10 cellular contexts compared by ENCODE assay signal in the genomic region with DNA sequence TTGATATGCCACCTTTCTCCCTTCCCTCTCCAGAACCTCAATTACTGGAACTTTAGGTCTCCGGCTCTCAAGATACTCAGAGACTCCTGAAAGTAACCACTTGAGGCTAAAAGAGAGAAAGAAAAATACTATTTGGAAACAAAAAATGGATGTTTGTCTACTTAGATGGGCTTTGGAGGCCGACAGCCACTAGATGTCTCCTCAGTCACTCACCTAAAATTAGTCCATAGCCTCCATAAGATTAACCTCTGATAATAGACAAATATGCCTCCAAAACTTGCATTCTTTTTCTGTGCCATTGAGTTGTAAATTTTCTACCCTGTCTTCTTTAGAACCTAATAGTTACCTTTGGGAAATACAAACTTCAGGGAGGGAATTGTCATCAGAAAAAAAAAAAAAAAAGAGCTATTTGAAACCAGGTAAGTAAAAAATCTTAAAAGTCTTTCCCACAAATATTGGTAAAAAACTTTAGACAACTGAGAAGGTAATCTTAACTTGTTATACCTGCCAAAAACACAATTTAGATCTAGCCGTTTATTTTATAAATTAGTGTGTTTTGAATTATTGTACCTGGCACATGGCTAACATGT. TPM values are rescaled to one million over a fixed set of nuclear protein-coding genes. Genes with fewer than 3 reads are reported as not detected.
DNase-seq lines count a peak whose midpoint lies in the region; ATAC-seq and TF ChIP-seq lines count a peak whose summit lies in the region.
"Had no signal": no experiment of that assay in that cellular context is flagged by ENCODE, and none has a peak within 500 bp of the region (broad histone marks: within the 10 kb centered on the region; RNA-seq: fewer than 3 reads in every experiment).

No MANE protein-coding gene starts in this region.

- ATAC-seq in stimulated activated effector memory CD8-positive, alpha-beta T cell treated with anti-CD3 and anti-CD28 coated beads, Interleukin-12 subunit alpha, Interleukin-12 subunit beta, amount 100 ng/mL, for 72 hours = no peak
- no peak for ATAC-seq in HG02571 (IDR thresholded peaks at IDR 0.05; ENCODE audit: unreplicated experiment)
- ATAC-seq: natural killer cell treated with Interleukin-12 subunit alpha and Interleukin-12 subunit beta and Interleukin-15 and Interleukin-18, amount 100 ng/mL, for 72 hours had no signal

- no peaks in the 10 kb centered on the region for H3K36me3 Mint-ChIP-seq in stimulated activated effector memory CD8-positive, alpha-beta T cell treated with anti-CD3 and anti-CD28 coated beads, Interleukin-12 subunit alpha, Interleukin-12 subunit beta, amount 100 ng/mL, for 72 hours
- H3K36me3 Mint-ChIP-seq: natural killer cell treated with Interleukin-12 subunit alpha and Interleukin-12 subunit beta and Interleukin-15 and Interleukin-18, amount 100 ng/mL, for 72 hours had no signal

- no peaks in the 10 kb centered on the region for H3K36me3 ChIP-seq in vagina

- DNase-seq in ACHN (peak; percentile 12), RWPE1 (ENCODE audit: low spot score) (no peak), fibroblast of pulmonary artery (ENCODE audit: low read depth) (peak; percentile 37), NCI-H1694 treated with DMSO at 0.1 percent for 48 hours (lab: John Stamatoyannopoulos, UW) (no peak), vagina (ENCODE audit: extremely low spot score in 2 of 2) (no peak)
- no peak for DNase-seq in stimulated activated effector memory CD8-positive, alpha-beta T cell treated with anti-CD3 and anti-CD28 coated beads, Interleukin-12 subunit alpha, Interleukin-12 subunit beta, amount 100 ng/mL, for 72 hours (ENCODE audit: low spot score in 2 of 2)
- DNase-seq: NCI-H446 had no signal

- no peak overlapping the region for H3K4me3 Mint-ChIP-seq in stimulated activated effector memory CD8-positive, alpha-beta T cell treated with anti-CD3 and anti-CD28 coated beads, Interleukin-12 subunit alpha, Interleukin-12 subunit beta, amount 100 ng/mL, for 72 hours
- H3K4me3 Mint-ChIP-seq: natural killer cell treated with Interleukin-12 subunit alpha and Interleukin-12 subunit beta and Interleukin-15 and Interleukin-18, amount 100 ng/mL, for 72 hours had no signal

- H3K27ac ChIP-seq in RWPE1 (no peak overlapping the region), vagina (no peak overlapping the region)

- TF ChIP-seq CTCF in GM12873 (IDR thresholded peaks at IDR 0.05; ENCODE audit: insufficient read depth, low read depth, low read length, missing control alignments) = peak; percentile 42
- TF ChIP-seq CTCF in RWPE1 (conservative IDR thresholded peaks at IDR 0.05; ENCODE audit: low read depth) = peak; percentile 54
- TF ChIP-seq CTCF in fibroblast of pulmonary artery (IDR thresholded peaks at IDR 0.05; ENCODE audit: low read length, missing control alignments) = peak; percentile 52
- TF ChIP-seq CTCF in vagina (IDR thresholded peaks at IDR 0.05) = no peak

- no peak for TF ChIP-seq POLR2A in vagina (IDR thresholded peaks at IDR 0.05)

- H3K27ac Mint-ChIP-seq in stimulated activated effector memory CD8-positive, alpha-beta T cell treated with anti-CD3 and anti-CD28 coated beads, Interleukin-12 subunit alpha, Interleukin-12 subunit beta, amount 100 ng/mL, for 72 hours = no peak overlapping the region
- H3K27ac Mint-ChIP-seq: natural killer cell treated with Interleukin-12 subunit alpha and Interleukin-12 subunit beta and Interleukin-15 and Interleukin-18, amount 100 ng/mL, for 72 hours had no signal

- in situ Hi-C loops in ACHN (cut with HindIII; ENCODE audit: low pct_ligation_motif_present, low pct_unique_long_range_greater_than_20kb, low sequenced_read_pairs) = no loop called here

- no peaks in the 10 kb centered on the region for H3K4me1 ChIP-seq in vagina

- no peaks in the 10 kb centered on the region for H3K4me1 Mint-ChIP-seq in stimulated activated effector memory CD8-positive, alpha-beta T cell treated with anti-CD3 and anti-CD28 coated beads, Interleukin-12 subunit alpha, Interleukin-12 subunit beta, amount 100 ng/mL, for 72 hours

- H3K9me3 Mint-ChIP-seq in stimulated activated effector memory CD8-positive, alpha-beta T cell treated with anti-CD3 and anti-CD28 coated beads, Interleukin-12 subunit alpha, Interleukin-12 subunit beta, amount 100 ng/mL, for 72 hours = no peaks in the 10 kb centered on the region
- H3K9me3 Mint-ChIP-seq: natural killer cell treated with Interleukin-12 subunit alpha and Interleukin-12 subunit beta and Interleukin-15 and Interleukin-18, amount 100 ng/mL, for 72 hours had no signal

- no peaks in the 10 kb centered on the region for H3K27me3 ChIP-seq in vagina

- H3K4me3 ChIP-seq in fibroblast of pulmonary artery (replicated peaks; ENCODE audit: low read depth, low read length) = no peak overlapping the region
- no peak overlapping the region for H3K4me3 ChIP-seq in vagina

- no peaks in the 10 kb centered on the region for H3K9me3 ChIP-seq in vagina

- intact Hi-C loops in vagina (cut with DNase I) = no loop called here

- POLR2A ChIA-PET in RWPE1 (lab: Yijun Ruan, JAX; ENCODE audit: low non-redundant PET) = interaction anchor here (0.6 to 0.7 kb wide), 2 partner anchors 52 to 75 kb away, joined by 3 read pairs; no protein-coding TSS in a partner anchor

- CTCF ChIA-PET in RWPE1 (lab: Yijun Ruan, JAX) = interaction anchor here (0.6 to 3.6 kb wide), 21 partner anchors 10 to 682 kb away, joined by 3 to 55 read pairs (median 5); partner anchors contain the start of gene RNF14

RNA-seq across cellular contexts. Expression of gene PCDH1, which starts 11.2 kb away (rescaled TPM):
- total RNA-seq in vagina = 38.8 TPM

RNA-seq across cellular contexts. Expression of gene DELE1, which starts 34.3 kb away (rescaled TPM):
- 79.1 TPM for total RNA-seq in vagina

Comparison
In these comparisons a context has a peak if more than half of its experiments do, and no peak if none do; other contexts are left out.
1. DNase-seq: peak in ACHN (single experiment) and fibroblast of pulmonary artery (single experiment); none in RWPE1 (single experiment), NCI-H1694 treated with DMSO at 0.1 percent for 48 hours (single experiment), vagina (0 of 2) and stimulated activated effector memory CD8-positive, alpha-beta T cell treated with anti-CD3 and anti-CD28 coated beads, Interleukin-12 subunit alpha, Interleukin-12 subunit beta, amount 100 ng/mL, for 72 hours (0 of 2).
2. CTCF ChIP-seq: peak in GM12873 (single experiment), RWPE1 (single experiment) and fibroblast of pulmonary artery (single experiment); none in vagina (0 of 3).